Comparison of ENCODE assay signal across 21 cellular contexts in genomic region chr2:231548752-231549151, GRCh38. TPM values are rescaled to one million over a fixed set of nuclear protein-coding genes. Genes with fewer than 3 reads are reported as not detected.
"Had no signal": no experiment of that assay in that cellular context is flagged by ENCODE, and none has a peak within 500 bp of the region (broad histone marks: within the 10 kb centered on the region; RNA-seq: fewer than 3 reads in every experiment).

No MANE protein-coding gene starts in this region.

- H3K4me2 ChIP-seq: hepatocyte had no signal

- H2AFZ ChIP-seq: hepatocyte, parathyroid adenoma had no signal

- H3K36me3 ChIP-seq: transverse colon, vagina had no signal

- H3K27ac ChIP-seq: hepatocyte, parathyroid adenoma, transverse colon, vagina had no signal

- H3K4me1 ChIP-seq: parathyroid adenoma, vagina had no signal

- H3K4me3 ChIP-seq: hepatocyte, transverse colon, vagina had no signal

- H3K27me3 ChIP-seq: hepatocyte, transverse colon, vagina had no signal

- H3K9ac ChIP-seq: parathyroid adenoma had no signal

- H3K9me3 ChIP-seq: vagina had no signal

- DNase-seq: activated B cell treated with CpG ODN at 0.5 μM for 24 hours; activated CD4-positive, alpha-beta T cell treated with anti-CD3 and anti-CD28 coated beads, Interleukin-2, amount 50 U/mL, for 1 hour; activated effector memory CD4-positive, alpha-beta T cell treated with Interleukin-2 at 50 U/mL for 16 hours; activated naive CD4-positive, alpha-beta T cell treated with anti-CD3 and anti-CD28 coated beads, Interleukin-2, amount 50 U/mL, for 16 hours; activated T-cell treated with anti-CD3 and anti-CD28 coated beads, Interleukin-2, amount 50 U/mL, for 4 hours; amniotic stem cell; retina; stimulated activated CD4-positive, alpha-beta T cell treated with anti-CD3 and anti-CD28 coated beads, Interleukin-15, amount 100 ng/mL, for 24 hours; stimulated activated CD4-positive, alpha-beta T cell treated with anti-CD3 and anti-CD28 coated beads, Interleukin-4, amount 100 ng/mL, for 1 hour; stimulated activated naive CD8-positive, alpha-beta T cell treated with anti-CD3 and anti-CD28 coated beads, Interleukin-15, Interleukin-2, amounts not matched to agents 100 U/mL and 50 U/mL, for 24 hours; T-helper 17 cell; transverse colon had no signal

RNA-seq across cellular contexts. Expression of gene NMUR1, which starts 18.5 kb away (rescaled TPM):
- total RNA-seq: activated B cell treated with CpG ODN at 0.5 μM for 24 hours, lung microvascular endothelial cell, vagina had no signal
- polyA plus RNA-seq: keratinocyte had no signal

RNA-seq across cellular contexts. Expression of gene TEX44, which starts 43.9 kb away (rescaled TPM):
- total RNA-seq: activated B cell treated with CpG ODN at 0.5 μM for 24 hours; activated T-cell treated with anti-CD3 and anti-CD28 coated beads, Interleukin-2, amount 50 U/mL, for 4 hours; cardiac septum; hepatocyte; left lobe of liver; lung microvascular endothelial cell; skeletal muscle tissue; T-helper 17 cell; transverse colon; vagina had no signal
- polyA plus RNA-seq: esophagus, hepatocyte, keratinocyte had no signal
